Comparison of ENCODE assay signal across 14 cellular contexts in the genomic region with DNA sequence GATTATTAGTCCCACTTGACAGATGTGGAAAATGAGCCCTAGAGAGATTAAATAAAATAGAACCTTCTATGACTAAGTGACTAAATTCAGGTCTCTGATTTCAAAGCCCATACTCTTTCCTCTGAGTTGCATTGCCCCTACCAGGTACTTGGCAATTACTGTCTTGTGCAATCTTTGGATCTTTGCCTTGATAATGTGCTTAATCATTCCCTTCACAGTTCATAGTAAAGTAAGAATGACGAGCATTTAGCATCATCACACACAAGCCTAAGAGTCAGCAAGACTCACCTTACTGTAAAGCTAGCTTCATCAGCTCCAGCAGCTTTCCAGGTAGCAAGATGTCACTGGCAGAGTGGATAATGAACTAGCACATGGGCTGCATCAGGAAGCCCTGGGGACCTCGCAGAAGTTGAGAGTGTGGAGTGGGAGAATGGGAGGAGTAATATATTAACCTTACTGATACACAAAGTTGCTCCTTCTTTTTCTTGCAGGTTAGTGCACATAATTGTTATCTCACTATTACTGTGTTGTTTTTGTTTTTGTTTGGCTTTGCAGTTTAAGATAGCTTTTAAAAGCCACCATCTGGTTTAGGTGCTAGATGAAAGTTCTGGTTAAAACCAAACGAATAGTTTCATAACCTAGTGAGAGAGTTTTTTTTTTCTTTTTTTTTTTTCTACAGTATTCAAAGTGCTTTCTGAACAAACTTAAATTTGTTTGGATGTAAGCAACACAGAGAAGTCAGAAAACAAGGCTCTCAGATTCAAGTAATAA.
DNase-seq lines count a peak whose midpoint lies in the region; ATAC-seq and TF ChIP-seq lines count a peak whose summit lies in the region.
"Had no signal": no experiment of that assay in that cellular context is flagged by ENCODE, and none has a peak within 500 bp of the region (broad histone marks: within the 10 kb centered on the region; RNA-seq: fewer than 3 reads in every experiment).

No MANE protein-coding gene starts in this region.

- H3K9ac ChIP-seq in trophoblast cell (ENCODE audit: low read length): no peak overlapping the region

- no CpG with 5 or more reads among the region's 3 CpGs for WGBS in trophoblast cell (ENCODE audit: extremely low coverage, insufficient coverage, insufficient read length)

- H4K8ac ChIP-seq in trophoblast cell (ENCODE audit: low read depth, low read length): no peak overlapping the region

- ATAC-seq in GM21576 (IDR thresholded peaks at IDR 0.05; ENCODE audit: unreplicated experiment): no peak

- H4K20me1 ChIP-seq in PC-9 (ENCODE audit: insufficient read depth): no peaks in the 10 kb centered on the region

- H4K91ac ChIP-seq in trophoblast cell (ENCODE audit: low read depth, low read length): no peak overlapping the region

- H2AFZ ChIP-seq in PC-9 (no peak overlapping the region), trophoblast cell (ENCODE audit: insufficient read depth, low read length, poor library complexity) (no peak overlapping the region)

- H3K79me2 ChIP-seq in PC-9 (ENCODE audit: low read depth) (peaks cover 39% of the 10 kb centered on the region), trophoblast cell (ENCODE audit: control insufficient read depth, insufficient read depth, low read length, poor library complexity) (peaks cover 2% of the 10 kb centered on the region)

- no peaks in the 10 kb centered on the region for H3K9me2 ChIP-seq in PC-9 (ENCODE audit: insufficient read depth)

- H2BK12ac ChIP-seq in trophoblast cell (ENCODE audit: low read length): no peak overlapping the region

- TF ChIP-seq CTCF in PC-9 (conservative IDR thresholded peaks at IDR 0.05): no peak
- no peak for TF ChIP-seq CTCF in fibroblast of villous mesenchyme (IDR thresholded peaks at IDR 0.05; ENCODE audit: insufficient read depth, low read depth, low read length)

- peaks cover 31% of the 10 kb centered on the region for H3K4me1 ChIP-seq in PC-9 (replicated peaks; ENCODE audit: insufficient read depth)
- H3K4me1 ChIP-seq in trophoblast cell (ENCODE audit: control insufficient read depth in 1 of 2, insufficient read depth in 2 of 2, low read length in 2 of 2): peaks cover 0 to 2% of the 10 kb centered on the region in 2 experiments

- in situ Hi-C loops in KBM-7 (cut with MboI; ENCODE audit: low pct_unique_long_range_greater_than_20kb, low sequenced_read_pairs): no loop called here

- H2BK120ac ChIP-seq in trophoblast cell (ENCODE audit: insufficient read depth, low read length, poor library complexity): no peak overlapping the region

- peak overlapping the region; percentile 64 for H3K4me2 ChIP-seq in PC-9
- no peak overlapping the region for H3K4me2 ChIP-seq in trophoblast cell (ENCODE audit: low read length)

- H3K79me1 ChIP-seq in trophoblast cell (ENCODE audit: low read length): peaks cover 2% of the 10 kb centered on the region

- no peak overlapping the region for H3K14ac ChIP-seq in trophoblast cell (ENCODE audit: low read length)

- peak; percentile 15 to 33 (median 21) for DNase-seq in NCI-H1417 (lab: John Stamatoyannopoulos, UW)
- no peak for DNase-seq in NCI-H1417 treated with DMSO at 0.1 percent for 48 hours (lab: John Stamatoyannopoulos, UW)
- DNase-seq in PC-9: peak; percentile 22 to 95
- DNase-seq in fibroblast of villous mesenchyme (ENCODE audit: low read depth): peak; percentile 34
- DNase-seq in trophoblast cell: peak; percentile 48 to 91
- DNase-seq in KBM-7: no peak
- no peak for DNase-seq in activated gamma-delta T cell treated with Interleukin-2 at 50 U/mL for 16 hours
- DNase-seq: 8988T; activated gamma-delta T cell; CD4-positive, alpha-beta memory T cell; dorsolateral prefrontal cortex; natural killer cell; NCI-H1105 treated with DMSO at 0.1 percent for 48 hours had no signal

- peaks cover 13% of the 10 kb centered on the region; the same call in 1 of the 2 replicates for H3K36me3 ChIP-seq in PC-9 (ENCODE audit: low read depth)
- peaks cover 8 to 12% of the 10 kb centered on the region in 2 experiments for H3K36me3 ChIP-seq in trophoblast cell (ENCODE audit: control insufficient read depth in 1 of 2, insufficient read depth in 2 of 2, low read length in 2 of 2)

- H2AK5ac ChIP-seq in trophoblast cell (ENCODE audit: low read length): no peak overlapping the region

- H3K18ac ChIP-seq in trophoblast cell (ENCODE audit: low read length): no peak overlapping the region

- H3K27ac ChIP-seq in PC-9: peak overlapping the region; percentile 95
- H3K27ac ChIP-seq in trophoblast cell (ENCODE audit: low read depth, low read length): no peak overlapping the region

- no TSS peak for BruUV-seq in PC-9 (replicated peaks; lab: Mats Ljungman, UMichigan)

- no peak overlapping the region for H2BK5ac ChIP-seq in trophoblast cell (ENCODE audit: low read depth, low read length, poor library complexity)

- H3K4ac ChIP-seq in trophoblast cell (ENCODE audit: low read depth, low read length): no peak overlapping the region

- H3K9me3 ChIP-seq in PC-9 (ENCODE audit: insufficient read depth, low read depth): no peaks in the 10 kb centered on the region
- no peaks in the 10 kb centered on the region for H3K9me3 ChIP-seq in trophoblast cell (ENCODE audit: insufficient read depth, low read depth, low read length)

- peak overlapping the region; percentile 27; the same call in 1 of the 2 replicates for H3K4me3 ChIP-seq in PC-9
- H3K4me3 ChIP-seq in fibroblast of villous mesenchyme (ENCODE audit: low read depth, low read length): no peak overlapping the region
- no peak overlapping the region for H3K4me3 ChIP-seq in trophoblast cell (ENCODE audit: low read depth, low read length)
- H3K4me3 ChIP-seq: dorsolateral prefrontal cortex had no signal

- no peaks in the 10 kb centered on the region for H3K27me3 ChIP-seq in PC-9 (ENCODE audit: insufficient read depth, low read depth)
- no peaks in the 10 kb centered on the region for H3K27me3 ChIP-seq in trophoblast cell (ENCODE audit: insufficient read depth, low read length)
- H3K27me3 ChIP-seq: dorsolateral prefrontal cortex had no signal

- intact Hi-C loops in PC-9 (cut with micrococcal nuclease; ENCODE audit: unreplicated experiment): loop anchor here (5.0 kb wide), 1 partner anchor 116 kb away; no protein-coding TSS in a partner anchor

- POLR2A ChIA-PET in PC-9 (lab: Charles Lee; ENCODE audit: unreplicated experiment): no interaction called here

- CTCF ChIA-PET in PC-9 (lab: Charles Lee): no interaction called here

- no peak overlapping the region for H4K12ac ChIP-seq in trophoblast cell (ENCODE audit: low read depth, low read length)

- no peak overlapping the region for H3K23ac ChIP-seq in trophoblast cell (ENCODE audit: low read length)

- H3F3A ChIP-seq in PC-9 (ENCODE audit: insufficient read depth, low read depth): peaks cover 24% of the 10 kb centered on the region

Comparison
In these comparisons a context has a peak if more than half of its experiments do, and no peak if none do; other contexts are left out.
1. DNase-seq: peak in NCI-H1417 (3 of 3), PC-9 (2 of 2), fibroblast of villous mesenchyme (single experiment) and trophoblast cell (2 of 2); none in NCI-H1417 treated with DMSO at 0.1 percent for 48 hours (single experiment), KBM-7 (single experiment) and activated gamma-delta T cell treated with Interleukin-2 at 50 U/mL for 16 hours (single experiment).